Comparison of ENCODE assay signal across 21 cellular contexts in the genomic region with DNA sequence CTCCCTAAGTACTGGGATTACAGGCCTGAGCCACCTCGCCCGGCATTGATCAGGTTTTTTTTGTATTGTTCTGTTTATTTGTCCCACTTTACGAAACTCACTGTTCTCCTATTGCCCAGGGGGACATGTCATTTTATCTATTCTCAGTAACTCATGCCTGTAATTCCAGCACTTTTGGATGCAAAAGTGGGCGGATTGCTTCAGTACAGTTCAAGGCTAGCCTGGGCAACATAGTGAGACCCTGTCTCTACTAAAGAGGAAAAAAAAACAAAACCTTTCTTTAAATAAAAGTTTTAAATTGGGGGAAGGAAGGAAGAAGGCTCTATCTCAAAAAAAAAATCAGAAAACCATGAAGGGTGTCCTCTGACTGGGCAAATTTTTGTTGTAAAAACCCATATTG. TPM values are rescaled to one million over a fixed set of nuclear protein-coding genes. Genes with fewer than 3 reads are reported as not detected.
"Had no signal": no experiment of that assay in that cellular context is flagged by ENCODE, and none has a peak within 500 bp of the region (broad histone marks: within the 10 kb centered on the region; RNA-seq: fewer than 3 reads in every experiment).

No MANE protein-coding gene starts in this region.

- H3K36me3 Mint-ChIP-seq: activated naive CD4-positive, alpha-beta T cell treated with anti-CD3 and anti-CD28 coated beads, Interleukin-2, amount 50 U/mL, for 72 hours had no signal

- ATAC-seq: activated naive CD4-positive, alpha-beta T cell treated with anti-CD3 and anti-CD28 coated beads, Interleukin-2, amount 50 U/mL, for 72 hours; lower lobe of right lung; naive thymus-derived CD8-positive, alpha-beta T cell had no signal

- H3K4me3 ChIP-seq: adrenal gland, breast epithelium, lower lobe of right lung, spleen had no signal

- DNase-seq: activated CD4-positive, alpha-beta T cell treated with anti-CD3 and anti-CD28 coated beads for 1 hour; activated CD8-positive, alpha-beta memory T cell treated with anti-CD3 and anti-CD28 coated beads for 24 hours; activated CD8-positive, alpha-beta memory T cell treated with anti-CD3 and anti-CD28 coated beads, Interleukin-2, amount 50 U/mL, for 48 hours; activated gamma-delta T cell; adrenal gland; cerebellar nuclear complex; cortex of kidney; effector CD4-positive, alpha-beta T cell; hypothalamus; islet precursor cell; lower lobe of right lung; naive thymus-derived CD8-positive, alpha-beta T cell; occipital lobe; posterior cingulate gyrus; spleen; stimulated activated CD4-positive, alpha-beta T cell treated with anti-CD3 and anti-CD28 coated beads, Interleukin-4, amount 100 ng/mL, for 4 hours; stimulated activated naive CD4-positive, alpha-beta T cell; T-helper 1 cell had no signal

- H3K9me3 Mint-ChIP-seq: activated naive CD4-positive, alpha-beta T cell treated with anti-CD3 and anti-CD28 coated beads, Interleukin-2, amount 50 U/mL, for 72 hours; naive thymus-derived CD8-positive, alpha-beta T cell had no signal

- H3K27ac ChIP-seq: adrenal gland, breast epithelium, lower lobe of right lung had no signal

- H3K27ac Mint-ChIP-seq: activated naive CD4-positive, alpha-beta T cell treated with anti-CD3 and anti-CD28 coated beads, Interleukin-2, amount 50 U/mL, for 72 hours had no signal

- H3K36me3 ChIP-seq: adrenal gland, breast epithelium, lower lobe of right lung had no signal

- H3K27me3 ChIP-seq: adrenal gland, breast epithelium, spleen had no signal

- H3K9me3 ChIP-seq: adrenal gland, breast epithelium, lower lobe of right lung, spleen had no signal

RNA-seq across cellular contexts. Expression of a gene that starts 36.0 kb away (rescaled TPM):
- total RNA-seq: mesenteric fat pad; naive thymus-derived CD8-positive, alpha-beta T cell had no signal
